30 cellular contexts compared by ENCODE assay signal in the genomic region with DNA sequence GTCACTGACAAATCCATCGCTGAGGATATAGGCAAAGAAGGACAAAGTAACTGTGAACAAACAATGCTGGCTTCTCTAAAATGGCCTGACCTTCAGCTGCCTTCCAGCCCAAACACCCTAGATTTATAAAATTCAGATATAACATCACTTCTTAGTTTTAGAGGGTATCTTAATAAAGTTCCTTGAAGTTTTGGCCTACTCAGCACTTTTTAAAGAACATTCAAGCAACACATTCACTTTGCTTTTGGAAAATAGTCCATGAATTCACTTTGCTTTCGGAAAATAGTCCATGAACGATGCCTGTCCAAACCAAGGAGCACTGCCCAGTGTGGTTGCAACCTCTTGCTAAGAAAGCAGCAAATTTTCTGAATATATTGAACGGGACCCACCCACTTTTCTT. TPM values are rescaled to one million over a fixed set of nuclear protein-coding genes. Genes with fewer than 3 reads are reported as not detected.
A peak's percentile ranks its signal among the peaks of the same experiment; 100 is the strongest.
DNase-seq lines count a peak whose midpoint lies in the region; ATAC-seq, FAIRE-seq and TF ChIP-seq lines count a peak whose summit lies in the region.
"Had no signal": no experiment of that assay in that cellular context is flagged by ENCODE, and none has a peak within 500 bp of the region (broad histone marks: within the 10 kb centered on the region; RNA-seq: fewer than 3 reads in every experiment).

No MANE protein-coding gene starts in this region.

- H3K4me2 ChIP-seq in HepG2 (ENCODE audit: low read depth, low read length) (no peak overlapping the region), astrocyte (ENCODE audit: low read length) (no peak overlapping the region), H1 (ENCODE audit: insufficient read depth in 1 of 2, low read depth in 2 of 2, low read length in 2 of 2) (no peak overlapping the region)
- H3K4me2 ChIP-seq: BLaER1 had no signal

- no peak overlapping the region for H2BK5ac ChIP-seq in H1 (ENCODE audit: low read depth, low read length)

- H3K27me3 ChIP-seq in HepG2 (ENCODE audit: control insufficient read depth in 1 of 2, insufficient read depth in 2 of 2, low read length in 2 of 2) = no peaks in the 10 kb centered on the region
- no peaks in the 10 kb centered on the region for H3K27me3 ChIP-seq in right lobe of liver
- no peaks in the 10 kb centered on the region for H3K27me3 ChIP-seq in astrocyte (ENCODE audit: insufficient read depth, low read length)
- no peaks in the 10 kb centered on the region for H3K27me3 ChIP-seq in H1 (replicated peaks in 1 of 4; ENCODE audit: control insufficient read depth in 3 of 4, extremely low read depth in 1 of 4, insufficient read depth in 3 of 4, low read length in 3 of 4)
- H3K27me3 ChIP-seq: BE2C had no signal

- no peak overlapping the region for H3K56ac ChIP-seq in H1 (replicated peaks; ENCODE audit: insufficient read length, low read depth, low read length)

- H3K36me3 Mint-ChIP-seq in astrocyte (ENCODE audit: low read depth, unreplicated experiment) (no peaks in the 10 kb centered on the region), T-helper 17 cell (ENCODE audit: low read depth) (no peaks in the 10 kb centered on the region)
- H3K36me3 Mint-ChIP-seq: CD14-positive monocyte; CD4-positive, alpha-beta memory T cell; CD4-positive, CD25-positive, alpha-beta regulatory T cell; CD8-positive, alpha-beta memory T cell had no signal

- H3K9me3 ChIP-seq in HepG2 (ENCODE audit: low read length) = no peaks in the 10 kb centered on the region
- H3K9me3 ChIP-seq in right lobe of liver = no peaks in the 10 kb centered on the region
- no peaks in the 10 kb centered on the region for H3K9me3 ChIP-seq in astrocyte (ENCODE audit: insufficient read depth, low read depth, low read length)
- H3K9me3 ChIP-seq in H1 (ENCODE audit: insufficient read depth in 2 of 2, low read depth in 1 of 2, low read length in 1 of 2) = no peaks in the 10 kb centered on the region
- no peaks in the 10 kb centered on the region for H3K9me3 ChIP-seq in T-helper 17 cell (ENCODE audit: control insufficient read depth, low read length, poor library complexity, severe bottlenecking)
- H3K9me3 ChIP-seq: BE2C had no signal

- in situ Hi-C loops in HepG2 (cut with HindIII; ENCODE audit: extremely low pct_ligation_motif_present, low pct_unique_long_range_greater_than_20kb) = no loop called here

- peaks cover 1% of the 10 kb centered on the region for H3K27me3 Mint-ChIP-seq in astrocyte (ENCODE audit: low read depth, unreplicated experiment)
- peaks cover 11% of the 10 kb centered on the region for H3K27me3 Mint-ChIP-seq in T-helper 17 cell
- H3K27me3 Mint-ChIP-seq: CD4-positive, CD25-positive, alpha-beta regulatory T cell; CD8-positive, alpha-beta memory T cell had no signal

- TF ChIP-seq CTCF in HepG2 (CRISPR knock-in tag; IDR thresholded peaks at IDR 0.05) = no peak
- TF ChIP-seq CTCF in right lobe of liver (IDR thresholded peaks at IDR 0.05) = no peak
- no peak for TF ChIP-seq CTCF in astrocyte (IDR thresholded peaks at IDR 0.05; ENCODE audit: insufficient read depth, low read depth, low read length)
- TF ChIP-seq CTCF in H1 (IDR thresholded peaks at IDR 0.05; ENCODE audit: control extremely low read depth in 1 of 3, insufficient read depth in 1 of 3, low read depth in 1 of 3, low read length in 3 of 3) = no peak

- no peak overlapping the region for H4K8ac ChIP-seq in H1 (ENCODE audit: extremely low read depth, insufficient read depth, low read length)

- H2BK120ac ChIP-seq in H1 (replicated peaks; ENCODE audit: low read depth, low read length) = no peak overlapping the region

- no peak overlapping the region for H2BK20ac ChIP-seq in H1 (ENCODE audit: low read length)

- ATAC-seq in HepG2 (no peak), right lobe of liver (no peak), T-helper 17 cell (no peak)
- ATAC-seq: GM12878 had no signal

- H3K27ac ChIP-seq in HepG2 (ENCODE audit: extremely low read length, insufficient read depth, low read length) = no peak overlapping the region
- H3K27ac ChIP-seq in right lobe of liver = no peak overlapping the region
- H3K27ac ChIP-seq in astrocyte (ENCODE audit: low read depth, low read length) = no peak overlapping the region
- H3K27ac ChIP-seq in H1 (ENCODE audit: low read depth, low read length) = no peak overlapping the region
- H3K27ac ChIP-seq: 22Rv1, BLaER1 had no signal

- FAIRE-seq in HepG2 (lab: Jason Lieb, UNC) = no peak
- FAIRE-seq in astrocyte (lab: Jason Lieb, UNC) = peak; percentile 98
- no peak for FAIRE-seq in H1 (lab: Jason Lieb, UNC)
- FAIRE-seq: GM12878, GM12892, GM18507 had no signal

- H3K9ac ChIP-seq in HepG2 (ENCODE audit: insufficient read depth, low read depth, low read length) (no peak overlapping the region), astrocyte (ENCODE audit: low read length) (no peak overlapping the region), H1 (replicated peaks in 1 of 4; ENCODE audit: extremely low read depth in 1 of 4, low read depth in 3 of 4, low read length in 3 of 4) (no peak overlapping the region)
- H3K9ac ChIP-seq: BLaER1 had no signal

- no TSS peak for BruUV-seq in HepG2 (replicated peaks; lab: Mats Ljungman, UMichigan)

- no peaks in the 10 kb centered on the region for H3K36me3 ChIP-seq in HepG2 (replicated peaks in 1 of 2; ENCODE audit: control insufficient read depth in 1 of 2, insufficient read depth in 2 of 2, low read length in 2 of 2)
- no peaks in the 10 kb centered on the region for H3K36me3 ChIP-seq in right lobe of liver
- H3K36me3 ChIP-seq in astrocyte (ENCODE audit: insufficient read depth, low read length) = no peaks in the 10 kb centered on the region
- no peaks in the 10 kb centered on the region for H3K36me3 ChIP-seq in H1 (ENCODE audit: control insufficient read depth in 2 of 4, insufficient read depth in 4 of 4, low read length in 3 of 4)
- H3K36me3 ChIP-seq: BE2C, BLaER1 had no signal

- intact Hi-C loops in HepG2 (cut with micrococcal nuclease; ENCODE audit: unreplicated experiment) = no loop called here
- intact Hi-C loops in right lobe of liver (cut with DNase I) = no loop called here

- H4K91ac ChIP-seq in H1 (replicated peaks; ENCODE audit: insufficient read length, low read length) = no peak overlapping the region

- H2AK5ac ChIP-seq in H1 (ENCODE audit: low read depth, low read length) = no peak overlapping the region

- H3K4me1 ChIP-seq in HepG2 (ENCODE audit: insufficient read depth, low read length) = 0 out of 2 replicates have a peak, but pooled peaks cover under 1% of the 10 kb centered on the region
- no peaks in the 10 kb centered on the region for H3K4me1 ChIP-seq in right lobe of liver
- H3K4me1 ChIP-seq in astrocyte (ENCODE audit: insufficient read depth, low read length) = no peaks in the 10 kb centered on the region
- H3K4me1 ChIP-seq in H1 (replicated peaks in 1 of 4; ENCODE audit: control insufficient read depth in 3 of 4, insufficient read depth in 4 of 4, low read length in 3 of 4) = peaks cover 1 to 6% (median 2%) of the 10 kb centered on the region in 4 experiments; a peak in 6 of 7 replicates
- H3K4me1 ChIP-seq: BE2C, BLaER1 had no signal

- 14% methylated on average over 4 of the region's 4 CpGs for WGBS in HepG2 (ENCODE audit: low lambda C conversion rate)
- WGBS in right lobe of liver (ENCODE audit: insufficient coverage, low coverage, low lambda C conversion rate, missing lambda C conversion rate) = 61% methylated on average over 4 of the region's 4 CpGs
- WGBS in H1 (ENCODE audit: extremely low coverage in 1 of 2, insufficient coverage in 1 of 2, insufficient read length in 1 of 2, insufficient replicate concordance in 2 of 2, low coverage in 1 of 2, low lambda C conversion rate in 2 of 2, missing lambda C conversion rate in 1 of 2), 2 experiments = 91% methylated on average over 4 of the region's 4 CpGs; no CpG with 5 or more reads in 1 of the 2 experiments

- no peak overlapping the region for H3K4me3 Mint-ChIP-seq in astrocyte (ENCODE audit: unreplicated experiment)
- H3K4me3 Mint-ChIP-seq in T-helper 17 cell = no peak overlapping the region
- H3K4me3 Mint-ChIP-seq: CD14-positive monocyte; CD4-positive, alpha-beta memory T cell; CD4-positive, CD25-positive, alpha-beta regulatory T cell; CD8-positive, alpha-beta memory T cell had no signal

- no peaks in the 10 kb centered on the region for H3K79me1 ChIP-seq in H1 (ENCODE audit: low read depth, low read length)

- H3K4me3 ChIP-seq in HepG2 (replicated peaks in 1 of 3; ENCODE audit: insufficient read depth in 1 of 3, low read depth in 2 of 3, low read length in 3 of 3) (no peak overlapping the region), right lobe of liver (no peak overlapping the region), astrocyte (ENCODE audit: insufficient read depth, low read depth, low read length) (no peak overlapping the region), H1 (ENCODE audit: extremely low read depth in 1 of 4, insufficient read depth in 2 of 4, low read depth in 3 of 4, low read length in 4 of 4) (no peak overlapping the region)
- H3K4me3 ChIP-seq: BLaER1, GM12878 had no signal

- no peak overlapping the region for H3K14ac ChIP-seq in H1 (ENCODE audit: insufficient read length)

- POLR2A ChIA-PET in HepG2 (lab: Yijun Ruan, JAX) (no interaction called here), H1 (lab: Charles Lee; ENCODE audit: partially characterized antibody) (no interaction called here)

- no peak for TF ChIP-seq RAD21 in HepG2 (CRISPR knock-in tag; IDR thresholded peaks at IDR 0.05)
- no peak for TF ChIP-seq RAD21 in H1 (IDR thresholded peaks at IDR 0.05 in 1 of 2, conservative IDR thresholded peaks at IDR 0.05 in 1 of 2; ENCODE audit: low read depth in 2 of 2, low read length in 2 of 2)

- no peaks in the 10 kb centered on the region for H3K23me2 ChIP-seq in H1 (ENCODE audit: low read depth, low read length)

- H4K5ac ChIP-seq in H1 (ENCODE audit: insufficient read length, low read depth, low read length) = no peak overlapping the region

- H3K27ac Mint-ChIP-seq in astrocyte (ENCODE audit: unreplicated experiment) = no peak overlapping the region
- H3K27ac Mint-ChIP-seq in T-helper 17 cell = no peak overlapping the region
- H3K27ac Mint-ChIP-seq: CD14-positive monocyte; CD4-positive, alpha-beta memory T cell; CD4-positive, CD25-positive, alpha-beta regulatory T cell; CD8-positive, alpha-beta memory T cell had no signal

- CTCF ChIA-PET in HepG2 (lab: Yijun Ruan, JAX; ENCODE audit: low intra/inter-chr PET ratio, low total read pairs) (no interaction called here), H1 (lab: Charles Lee; ENCODE audit: partially characterized antibody) (interaction anchor here (1.4 kb wide), 1 partner anchor 15 kb away, joined by 3 read pairs; no protein-coding TSS in a partner anchor)

- no peaks in the 10 kb centered on the region for H3K4me1 Mint-ChIP-seq in astrocyte (ENCODE audit: low read depth, unreplicated experiment)
- no peaks in the 10 kb centered on the region for H3K4me1 Mint-ChIP-seq in T-helper 17 cell
- H3K4me1 Mint-ChIP-seq: CD14-positive monocyte; CD4-positive, alpha-beta memory T cell; CD4-positive, CD25-positive, alpha-beta regulatory T cell; CD8-positive, alpha-beta memory T cell had no signal

- TF ChIP-seq EP300 in HepG2 (IDR thresholded peaks at IDR 0.05; ENCODE audit: low read depth in 2 of 2, low read length in 2 of 2) (no peak), HepG2 (CRISPR knock-in tag; IDR thresholded peaks at IDR 0.05; ENCODE audit: borderline replicate concordance) (no peak), H1 (IDR thresholded peaks at IDR 0.05; ENCODE audit: borderline replicate concordance in 1 of 2, low read depth in 2 of 2, low read length in 2 of 2) (no peak)

- H2BK12ac ChIP-seq in H1 (ENCODE audit: low read depth, low read length) = no peak overlapping the region

- H2BK15ac ChIP-seq in H1 (ENCODE audit: low read length) = no peak overlapping the region

- H3K4ac ChIP-seq in H1 (replicated peaks; ENCODE audit: insufficient read length, low read depth, low read length) = no peak overlapping the region

- no peaks in the 10 kb centered on the region for H4K20me1 ChIP-seq in HepG2 (ENCODE audit: insufficient read depth, low read length)
- H4K20me1 ChIP-seq in astrocyte (ENCODE audit: insufficient read depth, low read length) = no peaks in the 10 kb centered on the region
- H4K20me1 ChIP-seq in H1 (replicated peaks in 1 of 2; ENCODE audit: control insufficient read depth in 1 of 2, insufficient read depth in 2 of 2, low read length in 2 of 2) = no peaks in the 10 kb centered on the region

- H3K79me2 ChIP-seq in HepG2 (ENCODE audit: insufficient read depth, low read length) (no peaks in the 10 kb centered on the region), astrocyte (ENCODE audit: insufficient read depth, low read length) (no peaks in the 10 kb centered on the region), H1 (ENCODE audit: control insufficient read depth in 1 of 2, insufficient read depth in 2 of 2, low read length in 2 of 2) (no peaks in the 10 kb centered on the region)

- H3K18ac ChIP-seq in H1 (ENCODE audit: extremely low read depth, low read length) = no peak overlapping the region

- H3K23ac ChIP-seq in H1 (ENCODE audit: insufficient read length) = no peak overlapping the region

- DNase-seq in HepG2 (ENCODE audit: low spot score) (no peak), right lobe of liver (no peak), astrocyte (ENCODE audit: low read depth) (no peak), H1 (ENCODE audit: low read depth in 1 of 2, low spot score in 2 of 2) (no peak), T-helper 17 cell (no peak), middle frontal gyrus (ENCODE audit: extremely low spot score, low spot score) (no peak)
- DNase-seq: ACHN; BE2C; C1 segment of cervical spinal cord; CD4-positive, alpha-beta memory T cell; CD4-positive, CD25-positive, alpha-beta regulatory T cell; CD8-positive, alpha-beta memory T cell; COR-L47; DMS 273 treated with DMSO at 0.1 percent for 48 hours; DMS153; DMS53; DMS79; DND-41; EL; GDM1 had no signal

- no peak overlapping the region for H2AFZ ChIP-seq in HepG2 (ENCODE audit: low read length)
- H2AFZ ChIP-seq in astrocyte (ENCODE audit: low read depth, low read length) = no peak overlapping the region
- no peak overlapping the region for H2AFZ ChIP-seq in H1 (ENCODE audit: low read length)

- H3K9me3 Mint-ChIP-seq in astrocyte (ENCODE audit: unreplicated experiment) = peaks cover 3% of the 10 kb centered on the region
- H3K9me3 Mint-ChIP-seq: CD8-positive, alpha-beta memory T cell had no signal

- TF ChIP-seq POLR2A in HepG2 (IDR thresholded peaks at IDR 0.05; ENCODE audit: insufficient read depth in 1 of 2, low read depth in 2 of 2, low read length in 2 of 2) = no peak
- TF ChIP-seq POLR2A in right lobe of liver (IDR thresholded peaks at IDR 0.05) = no peak
- TF ChIP-seq POLR2A in H1 (IDR thresholded peaks at IDR 0.05; ENCODE audit: control extremely low read depth in 1 of 2, low read depth in 2 of 2, low read length in 2 of 2) = no peak

RNA-seq across cellular contexts. Expression of gene TFDP3, which starts 55.0 kb away (rescaled TPM):
- total RNA-seq in HepG2 (2016; rRNA removed; fragmentation: Illumina TruSeq; extraction: Trizol) = not detected in 2 replicates
- not detected in 2 replicates for total RNA-seq in HepG2 (2016; cell fraction: cytosol; rRNA removed; fragmentation: Illumina TruSeq; extraction: Trizol; ENCODE audit: low read depth)
- not detected in 2 replicates for total RNA-seq in HepG2 (2016; cell fraction: insoluble cytoplasmic fraction; rRNA removed; fragmentation: Illumina TruSeq; extraction: Trizol)
- not detected in 2 replicates for total RNA-seq in HepG2 (2016; cell fraction: membrane; rRNA removed; fragmentation: Illumina TruSeq; extraction: Trizol)
- not detected in 2 replicates for total RNA-seq in HepG2 (2016; cell fraction: nucleus; rRNA removed; fragmentation: Illumina TruSeq; extraction: Trizol)
- polyA plus RNA-seq in HepG2 (2011; rRNA removed) = not detected in 2 replicates
- polyA plus RNA-seq in HepG2 (2011; cell fraction: cytosol; rRNA removed) = not detected in 2 replicates
- not detected in 2 replicates for polyA plus RNA-seq in HepG2 (2011; cell fraction: nucleus; rRNA removed)
- not detected in 2 replicates for polyA plus RNA-seq in HepG2 (2012)
- not detected in 2 replicates for polyA plus RNA-seq in HepG2 (2016; cell fraction: cytosol; fragmentation: Illumina TruSeq; extraction: Trizol; ENCODE audit: low read depth)
- polyA plus RNA-seq in HepG2 (2016; cell fraction: insoluble cytoplasmic fraction; fragmentation: Illumina TruSeq; extraction: Trizol; ENCODE audit: low read depth) = not detected in 2 replicates
- polyA plus RNA-seq in HepG2 (2016; cell fraction: membrane; fragmentation: Illumina TruSeq; extraction: Trizol; ENCODE audit: low read depth) = not detected in 2 replicates
- not detected in 2 replicates for polyA plus RNA-seq in HepG2 (2016; cell fraction: nucleus; fragmentation: Illumina TruSeq; extraction: Trizol; ENCODE audit: insufficient read depth, low read depth)
- polyA minus RNA-seq in HepG2 (2011; rRNA and poly(A)+ RNA removed; ENCODE audit: low replicate concordance) = not detected in 2 replicates
- not detected in 2 replicates for polyA minus RNA-seq in HepG2 (2011; cell fraction: cytosol; rRNA and poly(A)+ RNA removed)
- polyA minus RNA-seq in HepG2 (2011; cell fraction: nucleus; rRNA and poly(A)+ RNA removed) = not detected in 2 replicates
- not detected for total RNA-seq in right lobe of liver
- not detected in 2 replicates for total RNA-seq in astrocyte
- total RNA-seq in H1 (2021; fragmentation: NEBNext Ultra II Directional; extraction: Animal tissue kit (Norgen Biotek cat#: 25700)) = not detected in 2 replicates
- polyA plus RNA-seq in H1 (2011; rRNA removed) = not detected in 2 replicates
- not detected for polyA plus RNA-seq in H1 (2011; cell fraction: cytosol; rRNA removed)
- polyA plus RNA-seq in H1 (2011; cell fraction: nucleus; rRNA removed) = not detected
- not detected in 4 replicates for polyA plus RNA-seq in H1 (2012, experiment 1 of 2)
- not detected for polyA plus RNA-seq in H1 (2012, experiment 2 of 2)
- not detected for polyA plus RNA-seq in H1 (2013, experiment 1 of 2)
- not detected for polyA plus RNA-seq in H1 (2013, experiment 2 of 2)
- polyA minus RNA-seq in H1 (2011; rRNA and poly(A)+ RNA removed) = not detected in 2 replicates
- polyA minus RNA-seq in H1 (2011; cell fraction: cytosol; rRNA and poly(A)+ RNA removed) = not detected
- polyA minus RNA-seq in H1 (2011; cell fraction: nucleus; rRNA and poly(A)+ RNA removed) = not detected
- not detected for total RNA-seq in T-helper 17 cell
- total RNA-seq: A172; CD4-positive, alpha-beta memory T cell; CD4-positive, CD25-positive, alpha-beta regulatory T cell; CD8-positive, alpha-beta memory T cell; Daoy; G401; GM12878 had no signal
- polyA plus RNA-seq: AG04450; CD14-positive monocyte; CD4-positive, alpha-beta memory T cell; CD4-positive, CD25-positive, alpha-beta regulatory T cell; CD8-positive, alpha-beta memory T cell had no signal

Comparison
In these comparisons a context has a peak if more than half of its experiments do, and no peak if none do; other contexts are left out.
1. Of the 41 proteins assayed by ChIP-seq in both HepG2 and H1: peak only in HepG2: none; only in H1: none; in both: MAFK; in neither: 40.